ENCODE assay signal across 18 cellular contexts in the genomic region with DNA sequence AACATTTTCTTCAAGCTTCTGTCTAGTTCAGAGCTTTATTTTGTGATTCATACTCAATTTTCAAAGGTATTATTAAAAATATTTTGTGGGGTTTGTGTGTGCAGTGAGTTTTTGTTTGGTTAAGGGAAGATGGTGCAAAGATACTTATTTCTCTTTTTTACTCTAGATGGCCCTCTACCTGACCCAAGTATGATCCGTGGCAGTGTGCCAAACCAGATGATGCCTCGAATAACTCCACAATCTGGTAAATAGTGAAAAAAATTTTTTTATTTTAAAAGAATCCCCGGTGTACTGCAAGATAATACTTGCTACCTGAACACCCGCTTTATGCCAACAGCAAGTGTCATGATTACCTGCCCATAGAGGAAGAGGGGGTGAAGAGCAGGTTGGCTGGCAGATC.
"Had no signal": no experiment of that assay in that cellular context is flagged by ENCODE, and none has a peak within 500 bp of the region (broad histone marks: within the 10 kb centered on the region; RNA-seq: fewer than 3 reads in every experiment).

No MANE protein-coding gene starts in this region.

- DNase-seq: activated effector memory CD4-positive, alpha-beta T cell treated with anti-CD3 and anti-CD28 coated beads, Interleukin-2, amount 50 U/mL, for 16 hours; activated naive CD4-positive, alpha-beta T cell treated with anti-CD3 and anti-CD28 coated beads, Interleukin-2, amount 50 U/mL, for 16 hours; activated T-cell treated with anti-CD3 and anti-CD28 coated beads, Interleukin-2, amount 50 U/mL, for 72 hours; effector CD4-positive, alpha-beta T cell; esophagus squamous epithelium; foreskin keratinocyte; kidney; midbrain; stimulated activated CD4-positive, alpha-beta T cell treated with anti-CD3 and anti-CD28 coated beads, Interleukin-12 subunit alpha, Interleukin-12 subunit beta, amount 100 ng/mL, for 4 hours; stimulated activated CD4-positive, alpha-beta T cell treated with anti-CD3 and anti-CD28 coated beads, Interleukin-1b, Interleukin-23, amount 100 ng/mL, for 48 hours; stimulated activated CD8-positive, alpha-beta memory T cell treated with anti-CD3 and anti-CD28 coated beads, Interleukin-4, amount 100 ng/mL, for 48 hours; stimulated activated naive CD4-positive, alpha-beta T cell treated with Interleukin-2 at 50 U/mL for 16 hours; thyroid gland had no signal

- H2AFZ ChIP-seq: parathyroid adenoma had no signal

- H3K9me3 ChIP-seq: ascending aorta, breast epithelium, esophagus squamous epithelium, thyroid gland had no signal

- H3K27me3 ChIP-seq: ascending aorta, breast epithelium, esophagus squamous epithelium, foreskin keratinocyte, thyroid gland had no signal

- ATAC-seq: activated T-cell treated with anti-CD3 and anti-CD28 coated beads, Interleukin-2, amount 50 U/mL, for 72 hours; foreskin keratinocyte; left lobe of liver had no signal

- H3K4me1 ChIP-seq: ascending aorta, breast epithelium, esophagus squamous epithelium, foreskin keratinocyte, parathyroid adenoma had no signal

- H3K79me2 ChIP-seq: parathyroid adenoma had no signal

- H3K4me3 ChIP-seq: ascending aorta, breast epithelium, esophagus squamous epithelium, lung, thyroid gland had no signal

- H3K27ac ChIP-seq: ascending aorta, breast epithelium, esophagus squamous epithelium, foreskin keratinocyte, parathyroid adenoma, thyroid gland had no signal
